ENCODE assay signal across 24 cellular contexts in the genomic region with DNA sequence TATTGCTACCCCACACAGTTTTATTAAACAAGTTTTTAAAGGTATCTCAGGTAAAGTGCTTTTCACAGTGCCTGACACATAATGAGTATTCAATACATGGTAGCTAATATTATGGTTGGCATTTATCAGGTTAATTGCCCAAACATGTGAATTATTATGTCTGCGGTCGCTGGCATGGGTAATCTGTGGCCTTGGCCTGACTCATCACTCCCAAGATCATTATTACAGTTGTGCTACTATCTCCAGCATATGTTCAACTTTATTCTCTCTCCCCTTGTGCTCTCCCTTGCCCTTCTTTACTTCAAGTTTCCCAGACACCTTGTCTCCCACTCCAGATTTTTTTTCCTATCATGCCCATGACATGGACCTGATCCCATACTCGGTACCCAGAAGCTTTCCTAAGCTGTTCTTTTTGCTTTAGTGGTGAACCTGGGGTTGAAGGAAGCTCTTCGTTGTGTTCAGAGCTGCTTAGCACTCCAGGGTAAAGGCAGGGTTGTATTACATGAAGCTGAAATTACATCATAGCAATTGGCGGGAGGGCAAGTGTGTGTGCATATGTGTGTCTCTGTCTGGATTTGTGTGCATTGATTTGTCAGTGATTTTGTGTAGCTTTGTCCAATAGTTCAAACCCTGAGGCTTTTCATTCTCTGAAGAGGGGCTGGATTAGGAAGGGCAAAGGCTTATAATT.
DNase-seq lines count a peak whose midpoint lies in the region; ATAC-seq and TF ChIP-seq lines count a peak whose summit lies in the region.
"Had no signal": no experiment of that assay in that cellular context is flagged by ENCODE, and none has a peak within 500 bp of the region (broad histone marks: within the 10 kb centered on the region; RNA-seq: fewer than 3 reads in every experiment).

No MANE protein-coding gene starts in this region.

- intact Hi-C loops in gastrocnemius medialis (cut with DNase I; ENCODE audit: low total_unique reads): no loop called here

- H3K27ac ChIP-seq in fibroblast of lung (ENCODE audit: insufficient read depth, low read length) (no peak overlapping the region), gastrocnemius medialis (peak overlapping the region in 3 of 4 donors; percentile 15 to 71 (median 39))
- H3K27ac ChIP-seq: hepatocyte, neutrophil, tibial artery had no signal

- H2AFZ ChIP-seq in fibroblast of lung (ENCODE audit: low read length): no peak overlapping the region
- H2AFZ ChIP-seq: hepatocyte had no signal

- TF ChIP-seq POLR2A in gastrocnemius medialis (IDR thresholded peaks at IDR 0.05): no peak

- in situ Hi-C loops in gastrocnemius medialis (cut with MboI; ENCODE audit: low sequenced_read_pairs in 4 of 4): no loop called here

- TF ChIP-seq CTCF in fibroblast of lung (conservative IDR thresholded peaks at IDR 0.05 in 1 of 2, IDR thresholded peaks at IDR 0.05 in 1 of 2; ENCODE audit: low read depth in 1 of 2, low read length in 2 of 2): no peak
- no peak for TF ChIP-seq CTCF in gastrocnemius medialis (IDR thresholded peaks at IDR 0.05 in 4 of 5, conservative IDR thresholded peaks at IDR 0.05 in 1 of 5)

- DNase-seq in HCEC 1CT (peak; percentile 47), SW480 (ENCODE audit: low spot score) (peak; percentile 7), fibroblast of lung (ENCODE audit: low read depth in 2 of 2) (peak; percentile 13 to 15), gastrocnemius medialis (peak in 1 of 2 donors; percentile 12), iPS-NIHi7 (ENCODE audit: extremely low spot score) (no peak), A172 (ENCODE audit: low spot score) (no peak)
- DNase-seq: activated CD8-positive, alpha-beta T cell treated with anti-CD3 and anti-CD28 coated beads, Interleukin-2, amount 10 ng/mL, durations not matched to agents 7 days and 5 days; activated naive CD8-positive, alpha-beta T cell treated with anti-CD3 and anti-CD28 coated beads, Interleukin-2, amount 10 ng/mL, durations not matched to agents 7 days and 5 days; activated T-cell treated with anti-CD3 and anti-CD28 coated beads for 4 hours; DMS153; effector memory CD4-positive, alpha-beta T cell; foreskin melanocyte; mesenchymal stem cell; NCI-H2029 treated with DMSO at 0.1 percent for 48 hours; NCI-H446; NCI-H774; small intestine; stimulated activated CD4-positive, alpha-beta T cell treated with anti-CD3 and anti-CD28 coated beads, Interleukin-1b, Interleukin-23, amount 100 ng/mL, for 48 hours; stimulated activated CD8-positive, alpha-beta memory T cell treated with anti-CD3 and anti-CD28 coated beads, Interleukin-4, amount 100 ng/mL, for 48 hours; tibial artery had no signal

- H3K9me3 ChIP-seq in fibroblast of lung (ENCODE audit: control insufficient read depth, insufficient read depth, low read depth, low read length) (no peaks in the 10 kb centered on the region), gastrocnemius medialis (no peaks in the 10 kb centered on the region)
- H3K9me3 ChIP-seq: neutrophil, tibial artery had no signal

- H3K4me1 ChIP-seq in fibroblast of lung (ENCODE audit: control insufficient read depth, extremely low read depth, insufficient read depth, low read length) (no peaks in the 10 kb centered on the region), gastrocnemius medialis (peaks cover 4 to 12% of the 10 kb centered on the region in 2 donors)
- H3K4me1 ChIP-seq: tibial artery had no signal

- H3K27me3 ChIP-seq in fibroblast of lung (ENCODE audit: control insufficient read depth, insufficient read depth, low read length): no peaks in the 10 kb centered on the region
- no peaks in the 10 kb centered on the region for H3K27me3 ChIP-seq in gastrocnemius medialis
- H3K27me3 ChIP-seq: hepatocyte, neutrophil, tibial artery had no signal

- H3K79me2 ChIP-seq in fibroblast of lung (ENCODE audit: control insufficient read depth, insufficient read depth, low read length): no peaks in the 10 kb centered on the region
- H3K79me2 ChIP-seq: hepatocyte had no signal

- H3K4me2 ChIP-seq in fibroblast of lung (ENCODE audit: extremely low read depth, insufficient read depth, low read length): no peak overlapping the region
- H3K4me2 ChIP-seq: hepatocyte had no signal

- H4K20me1 ChIP-seq in fibroblast of lung (ENCODE audit: control insufficient read depth, extremely low read depth, insufficient read depth, low read length): no peaks in the 10 kb centered on the region

- H3K9ac ChIP-seq in fibroblast of lung (ENCODE audit: insufficient read depth, low read length): no peak overlapping the region

- H3K4me3 ChIP-seq in fibroblast of lung (replicated peaks in 1 of 4; ENCODE audit: control extremely low read depth in 1 of 4, insufficient read depth in 1 of 4, low read depth in 3 of 4, low read length in 4 of 4) (no peak overlapping the region), gastrocnemius medialis (no peak overlapping the region)
- H3K4me3 ChIP-seq: hepatocyte, tibial artery had no signal

- no peaks in the 10 kb centered on the region for H3K36me3 ChIP-seq in fibroblast of lung (ENCODE audit: control insufficient read depth, insufficient read depth, low read length)
- H3K36me3 ChIP-seq in gastrocnemius medialis: no peaks in the 10 kb centered on the region
- H3K36me3 ChIP-seq: neutrophil, tibial artery had no signal

- ATAC-seq in gastrocnemius medialis (peak in 1 of 2 donors; percentile 94), HG02623 (IDR thresholded peaks at IDR 0.05; ENCODE audit: unreplicated experiment) (no peak)
- ATAC-seq: activated CD8-positive, alpha-beta T cell treated with anti-CD3 and anti-CD28 coated beads, Interleukin-2, amount 10 ng/mL, durations not matched to agents 7 days and 5 days; SK-N-SH treated with all-trans-retinoic acid at 6 μM for 48 hours had no signal

Comparison
In these comparisons a context has a peak if more than half of its experiments do, and no peak if none do; other contexts are left out.
1. DNase-seq: peak in HCEC 1CT (single experiment), SW480 (single experiment) and fibroblast of lung (2 of 2); none in iPS-NIHi7 (single experiment) and A172 (single experiment).